Comparison of ENCODE assay signal across 22 cellular contexts in genomic region chr21:34617753-34618339, GRCh38. TPM values are rescaled to one million over a fixed set of nuclear protein-coding genes. Genes with fewer than 3 reads are reported as not detected.
DNase-seq lines count a peak whose midpoint lies in the region; ATAC-seq, FAIRE-seq and TF ChIP-seq lines count a peak whose summit lies in the region.
"Had no signal": no experiment of that assay in that cellular context is flagged by ENCODE, and none has a peak within 500 bp of the region (broad histone marks: within the 10 kb centered on the region; RNA-seq: fewer than 3 reads in every experiment).

No MANE protein-coding gene starts in this region.

- WGBS in GM12878 (ENCODE audit: insufficient coverage, insufficient replicate concordance, low lambda C conversion rate, missing lambda C conversion rate) = 65% methylated on average over 8 of the region's 8 CpGs
- 55% methylated on average over 8 of the region's 8 CpGs for WGBS in thymus

- CTCF ChIA-PET in GM12878 (lab: Yijun Ruan, JAX) = interaction anchor here (0.8 to 4.7 kb wide), 4 partner anchors 13 to 107 kb away, joined by 3 to 30 read pairs (median 6); no protein-coding TSS in a partner anchor
- CTCF ChIA-PET in activated naive CD4-positive, alpha-beta T cell treated with anti-CD3 and anti-CD28 coated beads, Interleukin-2, amount 10 ng/mL, durations not matched to agents 7 days and 5 days (lab: Charles Lee) = interaction anchor here (0.9 to 1.9 kb wide), 5 partner anchors 14 to 255 kb away, joined by 3 to 6 read pairs (median 4); no protein-coding TSS in a partner anchor

- no peak for TF ChIP-seq EP300 in GM12878 (IDR thresholded peaks at IDR 0.05; ENCODE audit: borderline replicate concordance in 1 of 2, control insufficient read depth in 1 of 2, low read depth in 2 of 2, low read length in 2 of 2)

- ATAC-seq in GM12878 (no peak), GM21423 (IDR thresholded peaks at IDR 0.05; ENCODE audit: unreplicated experiment) (no peak)
- ATAC-seq: HCT116, PC-3 had no signal

- no peaks in the 10 kb centered on the region for H3K36me3 ChIP-seq in Loucy (ENCODE audit: insufficient read depth, low read length)
- no peaks in the 10 kb centered on the region for H3K36me3 ChIP-seq in GM12878 (ENCODE audit: control insufficient read depth in 2 of 2, insufficient read depth in 2 of 2, low read length in 1 of 2)
- H3K36me3 ChIP-seq in thymus (ENCODE audit: control insufficient read depth, insufficient read depth) = no peaks in the 10 kb centered on the region
- H3K36me3 ChIP-seq: MG63 had no signal

- DNase-seq in GM12865 (ENCODE audit: low read depth) = peak; percentile 36
- no peak for DNase-seq in GM12878 (ENCODE audit: low read depth, low spot score)
- no peak for DNase-seq in NCI-H345 treated with DMSO at 0.1 percent for 48 hours (lab: John Stamatoyannopoulos, UW; ENCODE audit: unreplicated experiment)
- DNase-seq in activated naive CD4-positive, alpha-beta T cell treated with anti-CD3 and anti-CD28 coated beads, Interleukin-2, amount 10 ng/mL, durations not matched to agents 7 days and 5 days = no peak
- DNase-seq: ACHN; AML-193; Calu3; CD4-positive, alpha-beta memory T cell; DMS53; KG1; MG63; NCI-H1417 treated with DMSO at 0.1 percent for 48 hours; NCI-H2029; NCI-H2171; NCI-H774; PC-3 had no signal

- no peak for TF ChIP-seq RAD21 in GM12878 (IDR thresholded peaks at IDR 0.05; ENCODE audit: insufficient read depth, low read depth, low read length)

- in situ Hi-C loops in GM12878 (cut with MboI) = no loop called here

- H2AFZ ChIP-seq in Loucy (ENCODE audit: low read length) (peak overlapping the region; percentile 68), GM12878 (ENCODE audit: control insufficient read depth, low read depth, low read length) (peak overlapping the region; percentile 24)

- H3F3A ChIP-seq in Loucy (ENCODE audit: low read depth) = no peaks in the 10 kb centered on the region; the same call in 1 of the 2 replicates

- TF ChIP-seq CTCF in GM12865 (IDR thresholded peaks at IDR 0.05; ENCODE audit: insufficient read depth, low read depth, low read length, missing control alignments) = no peak
- TF ChIP-seq CTCF in Loucy (conservative IDR thresholded peaks at IDR 0.05; ENCODE audit: low read length) = no peak
- no peak for TF ChIP-seq CTCF in GM12878 (IDR thresholded peaks at IDR 0.05 in 2 of 3, conservative IDR thresholded peaks at IDR 0.05 in 1 of 3; ENCODE audit: control insufficient read depth in 2 of 3, extremely low read depth in 1 of 3, insufficient read depth in 1 of 3, low read depth in 3 of 3, low read length in 3 of 3)

- H3K27ac ChIP-seq in GM12878 (ENCODE audit: control insufficient read depth, insufficient read depth) = no peak overlapping the region
- H3K27ac ChIP-seq in thymus (ENCODE audit: low read depth) = peak overlapping the region; percentile 72

- H3K4me1 ChIP-seq in Loucy (ENCODE audit: insufficient read depth, low read length, poor library complexity, severe bottlenecking) = peaks cover 34% of the 10 kb centered on the region
- peaks cover under 1% of the 10 kb centered on the region; the same call in 1 of the 2 replicates for H3K4me1 ChIP-seq in GM12878 (ENCODE audit: control insufficient read depth, insufficient read depth, low read length)
- peaks cover 40% of the 10 kb centered on the region for H3K4me1 ChIP-seq in thymus (ENCODE audit: control insufficient read depth, insufficient read depth, low read length)

- no TSS peak for BruUV-seq in GM12878 (replicated peaks; lab: Mats Ljungman, UMichigan)

- SMC1A ChIA-PET in GM12878 (lab: Charles Lee; ENCODE audit: uncharacterized antibody, unreplicated experiment) = interaction anchor here (1.0 to 1.4 kb wide), 3 partner anchors 11 to 13 kb away, joined by 3 to 6 read pairs (median 3); no protein-coding TSS in a partner anchor

- no peaks in the 10 kb centered on the region for H3K9me2 ChIP-seq in Loucy (replicated peaks; ENCODE audit: low read depth, low read length)

- peaks cover 40% of the 10 kb centered on the region for H3K27me3 Mint-ChIP-seq in activated naive CD4-positive, alpha-beta T cell treated with anti-CD3 and anti-CD28 coated beads, Interleukin-2, amount 10 ng/mL, durations not matched to agents 7 days and 5 days

- H3K36me3 Mint-ChIP-seq in activated naive CD4-positive, alpha-beta T cell treated with anti-CD3 and anti-CD28 coated beads, Interleukin-2, amount 10 ng/mL, durations not matched to agents 7 days and 5 days = no peaks in the 10 kb centered on the region

- H3K4me3 Mint-ChIP-seq in activated naive CD4-positive, alpha-beta T cell treated with anti-CD3 and anti-CD28 coated beads, Interleukin-2, amount 10 ng/mL, durations not matched to agents 7 days and 5 days = no peak overlapping the region
- H3K4me3 Mint-ChIP-seq: CD4-positive, alpha-beta memory T cell had no signal

- no peak overlapping the region for H3K27ac Mint-ChIP-seq in activated naive CD4-positive, alpha-beta T cell treated with anti-CD3 and anti-CD28 coated beads, Interleukin-2, amount 10 ng/mL, durations not matched to agents 7 days and 5 days
- H3K27ac Mint-ChIP-seq: CD4-positive, alpha-beta memory T cell had no signal

- H3K79me2 ChIP-seq in Loucy (ENCODE audit: insufficient read depth, low read length) (peaks cover 18% of the 10 kb centered on the region), GM12878 (ENCODE audit: control insufficient read depth, insufficient read depth, low read length) (no peaks in the 10 kb centered on the region; the same call in 1 of the 2 replicates)

- intact Hi-C loops in GM12878 (cut with micrococcal nuclease; ENCODE audit: unreplicated experiment) = no loop called here

- FAIRE-seq in GM12878 (lab: Jason Lieb, UNC) = no peak

- H3K4me2 ChIP-seq in Loucy (ENCODE audit: low read depth, low read length, poor library complexity, severe bottlenecking) = peak overlapping the region; percentile 33
- no peak overlapping the region for H3K4me2 ChIP-seq in GM12878 (ENCODE audit: control insufficient read depth, insufficient read depth)

- peaks cover 10% of the 10 kb centered on the region for H3K4me1 Mint-ChIP-seq in activated naive CD4-positive, alpha-beta T cell treated with anti-CD3 and anti-CD28 coated beads, Interleukin-2, amount 10 ng/mL, durations not matched to agents 7 days and 5 days

- no peak overlapping the region for H3K9ac ChIP-seq in Loucy (ENCODE audit: low read depth, low read length, poor library complexity, severe bottlenecking)
- no peak overlapping the region for H3K9ac ChIP-seq in GM12878 (ENCODE audit: control insufficient read depth, insufficient read depth, low read length)

- no peaks in the 10 kb centered on the region for H3K9me3 ChIP-seq in Loucy (ENCODE audit: insufficient read depth, low read depth, low read length)
- H3K9me3 ChIP-seq in GM12878 (replicated peaks; ENCODE audit: control insufficient read depth, insufficient read depth, low read length) = no peaks in the 10 kb centered on the region
- no peaks in the 10 kb centered on the region for H3K9me3 ChIP-seq in thymus (ENCODE audit: control insufficient read depth)
- H3K9me3 ChIP-seq: MG63 had no signal

- POLR2A ChIA-PET in GM12878 (lab: Charles Lee) = no interaction called here

- H4K20me1 ChIP-seq in Loucy (ENCODE audit: insufficient read depth, low read length, poor library complexity, severe bottlenecking) (no peaks in the 10 kb centered on the region), GM12878 (ENCODE audit: control insufficient read depth, insufficient read depth) (no peaks in the 10 kb centered on the region)

- TF ChIP-seq POLR2A in GM12878 (IDR thresholded peaks at IDR 0.05; ENCODE audit: low read depth, low read length) = no peak

- H3K27me3 ChIP-seq in Loucy (ENCODE audit: insufficient read depth, low read length, poor library complexity, severe bottlenecking) (no peaks in the 10 kb centered on the region), GM12878 (replicated peaks in 1 of 2; ENCODE audit: control insufficient read depth in 2 of 2, insufficient read depth in 2 of 2, low read length in 1 of 2) (no peaks in the 10 kb centered on the region), thymus (ENCODE audit: control insufficient read depth, insufficient read depth) (no peaks in the 10 kb centered on the region)
- H3K27me3 ChIP-seq: MG63 had no signal

- no peaks in the 10 kb centered on the region for H3K9me3 Mint-ChIP-seq in activated naive CD4-positive, alpha-beta T cell treated with anti-CD3 and anti-CD28 coated beads, Interleukin-2, amount 10 ng/mL, durations not matched to agents 7 days and 5 days
- H3K9me3 Mint-ChIP-seq: CD4-positive, alpha-beta memory T cell had no signal

- RAD21 ChIA-PET in GM12878 (lab: Charles Lee; ENCODE audit: unreplicated experiment) = interaction anchor here (0.6 to 0.9 kb wide), 2 partner anchors 13 to 53 kb away, joined by 3 to 4 read pairs; no protein-coding TSS in a partner anchor

- H3K4me3 ChIP-seq in GM12865 (ENCODE audit: low read depth, low read length) (no peak overlapping the region), Loucy (ENCODE audit: low read length, poor library complexity, severe bottlenecking) (no peak overlapping the region), GM12878 (no peak overlapping the region), thymus (ENCODE audit: low read length) (no peak overlapping the region)
- H3K4me3 ChIP-seq: MG63 had no signal

RNA-seq across cellular contexts. Expression of gene RCAN1, which starts 2.9 kb away (rescaled TPM):
- total RNA-seq in GM12878 (2013; cell fraction: nucleolus; rRNA removed) = 1.9 and 2.1 TPM in 2 replicates
- total RNA-seq in GM12878 (2014; rRNA removed) (10.1 and 10.5 TPM in 2 replicates), GM12878 (2014; rRNA removed; fragmentation: Illumina TruSeq; extraction: Trizol) (11.0 and 11.4 TPM in 2 replicates), GM12878 (2021) (11.1 and 12.9 TPM in 2 replicates)
- 4.7 TPM for polyA plus RNA-seq in GM12878 (2011; ENCODE audit: low read depth)
- polyA plus RNA-seq in GM12878 (2011; rRNA removed) (6.7 and 8.0 TPM in 2 replicates), GM12878 (2014; fragmentation: Illumina TruSeq; extraction: Trizol) (12.2 and 13.5 TPM in 2 replicates), GM12878 (2014; fragmentation: Nextera tagmentation; extraction: Ambion mirVana) (1 to 10 TPM; 5.1 to 8.8 TPM), GM12878 (2014; rRNA removed) (10.1 and 11.2 TPM in 2 replicates), GM12878 (2016; fragmentation: Nextera tagmentation; extraction: Ambion mirVana) (10 to 100 TPM in 1 of 2 experiments, 1 to 10 TPM in 1; 2.8 to 12.3 TPM), thymus (41.7 TPM)
- 3.1 and 3.3 TPM in 2 replicates for polyA plus RNA-seq in GM12878 (2011; cell fraction: cytosol; rRNA removed)
- 1.9 and 2.8 TPM in 2 replicates for polyA plus RNA-seq in GM12878 (2011; cell fraction: nucleus; rRNA removed)
- 5.2 and 5.7 TPM in 2 replicates for polyA plus RNA-seq in GM12878 (2012)
- 4.7 and 4.8 TPM in 2 replicates for polyA minus RNA-seq in GM12878 (2011; rRNA and poly(A)+ RNA removed)
- 1.3 and 3.5 TPM in 2 replicates for polyA minus RNA-seq in GM12878 (2011; cell fraction: cytosol; rRNA and poly(A)+ RNA removed)
- polyA minus RNA-seq in GM12878 (2011; cell fraction: nucleus; rRNA and poly(A)+ RNA removed) = 0.85 and 1.7 TPM in 2 replicates

RNA-seq across cellular contexts. Expression of gene CLIC6, which starts 50.9 kb away (rescaled TPM):
- 7.1 and 7.6 TPM in 2 replicates for total RNA-seq in GM12878 (2013; cell fraction: nucleolus; rRNA removed)
- 9.3 and 10.0 TPM in 2 replicates for total RNA-seq in GM12878 (2014; rRNA removed)
- total RNA-seq in GM12878 (2014; rRNA removed; fragmentation: Illumina TruSeq; extraction: Trizol) = 10.8 and 10.9 TPM in 2 replicates
- 31.9 and 34.1 TPM in 2 replicates for total RNA-seq in GM12878 (2021)
- 13.8 TPM for polyA plus RNA-seq in GM12878 (2011; ENCODE audit: low read depth)
- 5.7 and 6.6 TPM in 2 replicates for polyA plus RNA-seq in GM12878 (2011; rRNA removed)
- polyA plus RNA-seq in GM12878 (2011; cell fraction: cytosol; rRNA removed) = 3.2 and 5.1 TPM in 2 replicates
- polyA plus RNA-seq in GM12878 (2011; cell fraction: nucleus; rRNA removed) = 3.4 and 5.3 TPM in 2 replicates
- 16.6 and 19.3 TPM in 2 replicates for polyA plus RNA-seq in GM12878 (2012)
- 32.2 and 39.5 TPM in 2 replicates for polyA plus RNA-seq in GM12878 (2014; fragmentation: Illumina TruSeq; extraction: Trizol)
- polyA plus RNA-seq in GM12878 (2014; fragmentation: Nextera tagmentation; extraction: Ambion mirVana) = 10 to 100 TPM in 1 of 2 experiments, 1 to 10 TPM in 1; 8.4 to 15.4 TPM
- polyA plus RNA-seq in GM12878 (2014; rRNA removed) = 13.0 and 13.4 TPM in 2 replicates
- 10 to 100 TPM in 1 of 2 experiments, 1 to 10 TPM in 1; 9.0 to 11.4 TPM for polyA plus RNA-seq in GM12878 (2016; fragmentation: Nextera tagmentation; extraction: Ambion mirVana)
- 1.6 and 2.3 TPM in 2 replicates for polyA minus RNA-seq in GM12878 (2011; rRNA and poly(A)+ RNA removed)
- 1.7 and 2.1 TPM in 2 replicates for polyA minus RNA-seq in GM12878 (2011; cell fraction: cytosol; rRNA and poly(A)+ RNA removed)
- polyA minus RNA-seq in GM12878 (2011; cell fraction: nucleus; rRNA and poly(A)+ RNA removed) = 0.85 and 1.7 TPM in 2 replicates
- 22.6 TPM for polyA plus RNA-seq in thymus
- total RNA-seq: NCI-H460, PC-3, SK-MEL-5 had no signal
